In genomic region chr3:27626596-27627118, GRCh38 we compare ENCODE assay signal across 19 cellular contexts.
A peak's percentile ranks its signal among the peaks of the same experiment; 100 is the strongest.
DNase-seq lines count a peak whose midpoint lies in the region; ATAC-seq, FAIRE-seq and TF ChIP-seq lines count a peak whose summit lies in the region.
"Had no signal": no experiment of that assay in that cellular context is flagged by ENCODE, and none has a peak within 500 bp of the region (broad histone marks: within the 10 kb centered on the region; RNA-seq: fewer than 3 reads in every experiment).

No MANE protein-coding gene starts in this region.

- H3K9me3 Mint-ChIP-seq in T-helper 2 cell treated with Interferon-gamma antibody and Interleukin-4, amounts not matched to agents 5 μg/mL and 100 μg/mL, for 36 hours, result no peaks in the 10 kb centered on the region
- no peaks in the 10 kb centered on the region for H3K9me3 Mint-ChIP-seq in T-cell
- H3K9me3 Mint-ChIP-seq in endodermal cell, result no peaks in the 10 kb centered on the region
- no peaks in the 10 kb centered on the region for H3K9me3 Mint-ChIP-seq in osteocyte (ENCODE audit: unreplicated experiment)
- H3K9me3 Mint-ChIP-seq: IgD-negative memory B cell had no signal

- H3K4me1 Mint-ChIP-seq in T-helper 2 cell treated with Interferon-gamma antibody and Interleukin-4, amounts not matched to agents 5 μg/mL and 100 μg/mL, for 36 hours (ENCODE audit: low read depth), result peaks cover 61% of the 10 kb centered on the region
- peaks cover 21 to 59% (median 38%) of the 10 kb centered on the region in 3 donors for H3K4me1 Mint-ChIP-seq in T-cell
- peaks cover 16% of the 10 kb centered on the region for H3K4me1 Mint-ChIP-seq in endodermal cell
- H3K4me1 Mint-ChIP-seq in osteocyte (ENCODE audit: unreplicated experiment), result peaks cover 44% of the 10 kb centered on the region

- H3K36me3 ChIP-seq in endodermal cell (ENCODE audit: control insufficient read depth, insufficient read depth, low read length) (no peaks in the 10 kb centered on the region), parathyroid adenoma (ENCODE audit: control insufficient read depth, insufficient read depth, low read length) (no peaks in the 10 kb centered on the region), pancreas (no peaks in the 10 kb centered on the region)
- H3K36me3 ChIP-seq: Peyer's patch had no signal

- no peaks in the 10 kb centered on the region for H3K79me2 ChIP-seq in parathyroid adenoma

- no peak for TF ChIP-seq CTCF in endodermal cell (conservative IDR thresholded peaks at IDR 0.05)
- no peak for TF ChIP-seq CTCF in parathyroid adenoma (IDR thresholded peaks at IDR 0.05)
- no peak for TF ChIP-seq CTCF in osteocyte (IDR thresholded peaks at IDR 0.05)
- TF ChIP-seq CTCF in pancreas (IDR thresholded peaks at IDR 0.05), result no peak

- DNase-seq in T-helper 2 cell treated with Interferon-gamma antibody and Interleukin-4, amounts not matched to agents 5 μg/mL and 100 μg/mL, for 36 hours (ENCODE audit: low spot score), result no peak
- DNase-seq in T-helper 2 cell (no peak), T-cell (no peak), endodermal cell (no peak), superior temporal gyrus (ENCODE audit: extremely low spot score) (no peak), osteocyte (ENCODE audit: extremely low spot score, unreplicated experiment) (no peak), pancreas (no peak)
- DNase-seq: C1 segment of cervical spinal cord, DMS 273 treated with DMSO at 0.1 percent for 48 hours, EL, H7, NCI-H1417, NCI-H1930, NCI-H2171 treated with DMSO at 0.1 percent for 48 hours, NCI-H510A, Peyer's patch had no signal

- H3K9ac ChIP-seq in endodermal cell (ENCODE audit: extremely low read depth, low read length, poor library complexity, severe bottlenecking) (no peak overlapping the region), parathyroid adenoma (no peak overlapping the region)

- no peak for ATAC-seq in T-cell (replicated peaks in 1 of 4)
- no peak for ATAC-seq in pancreas

- POLR2A ChIA-PET in T-cell (lab: Charles Lee), result no interaction called here

- no peak overlapping the region for H3K4me3 ChIP-seq in endodermal cell (ENCODE audit: low read length)
- no peak overlapping the region for H3K4me3 ChIP-seq in parathyroid adenoma (ENCODE audit: low read depth, low read length)
- no peak overlapping the region for H3K4me3 ChIP-seq in pancreas
- H3K4me3 ChIP-seq: Peyer's patch had no signal

- WGBS in endodermal cell (ENCODE audit: insufficient coverage in 1 of 2, insufficient read length in 1 of 2), 2 experiments, result 93 to 100% methylated on average over 5 to 8 of the region's 8 CpGs
- WGBS in pancreas, 2 donors, result 52 to 59% methylated on average over 8 of the region's 8 CpGs

- intact Hi-C loops in pancreas (cut with DNase I), result no loop called here

- no peak for FAIRE-seq in pancreas (lab: Jason Lieb, UNC)

- H3K27ac ChIP-seq in endodermal cell (ENCODE audit: low read depth, low read length), result no peak overlapping the region
- no peak overlapping the region for H3K27ac ChIP-seq in parathyroid adenoma
- no peak overlapping the region for H3K27ac ChIP-seq in pancreas
- H3K27ac ChIP-seq: 22Rv1, Peyer's patch had no signal

- H2AFZ ChIP-seq in parathyroid adenoma, result peak overlapping the region; percentile 15

- H3K36me3 Mint-ChIP-seq in T-helper 2 cell treated with Interferon-gamma antibody and Interleukin-4, amounts not matched to agents 5 μg/mL and 100 μg/mL, for 36 hours (ENCODE audit: low read depth), result peaks cover 1% of the 10 kb centered on the region
- H3K36me3 Mint-ChIP-seq in T-cell (no peaks in the 10 kb centered on the region), endodermal cell (ENCODE audit: low read depth) (no peaks in the 10 kb centered on the region), osteocyte (ENCODE audit: unreplicated experiment) (no peaks in the 10 kb centered on the region)
- H3K36me3 Mint-ChIP-seq: IgD-negative memory B cell had no signal

- no peaks in the 10 kb centered on the region for H3K27me3 Mint-ChIP-seq in T-helper 2 cell treated with Interferon-gamma antibody and Interleukin-4, amounts not matched to agents 5 μg/mL and 100 μg/mL, for 36 hours (ENCODE audit: low read depth)
- no peaks in the 10 kb centered on the region for H3K27me3 Mint-ChIP-seq in T-cell
- no peaks in the 10 kb centered on the region for H3K27me3 Mint-ChIP-seq in endodermal cell (ENCODE audit: insufficient read depth)
- H3K27me3 Mint-ChIP-seq in osteocyte (ENCODE audit: unreplicated experiment), result no peaks in the 10 kb centered on the region
- H3K27me3 Mint-ChIP-seq: IgD-negative memory B cell had no signal

- H3K27ac Mint-ChIP-seq in T-helper 2 cell treated with Interferon-gamma antibody and Interleukin-4, amounts not matched to agents 5 μg/mL and 100 μg/mL, for 36 hours, result peak overlapping the region; percentile 8
- H3K27ac Mint-ChIP-seq in T-cell, result peak overlapping the region; percentile 28 to 62
- peak overlapping the region; percentile 1 for H3K27ac Mint-ChIP-seq in endodermal cell
- no peak overlapping the region for H3K27ac Mint-ChIP-seq in osteocyte (ENCODE audit: unreplicated experiment)
- H3K27ac Mint-ChIP-seq: IgD-negative memory B cell had no signal

- CTCF ChIA-PET in T-cell (lab: Charles Lee), result interaction anchor here in 1 of 2 donors (0.5 kb wide), 1 partner anchor 40 kb away, joined by 3 read pairs; no protein-coding TSS in a partner anchor

- H3K4me1 ChIP-seq in endodermal cell (ENCODE audit: control insufficient read depth, insufficient read depth, low read length) (no peaks in the 10 kb centered on the region), parathyroid adenoma (no peaks in the 10 kb centered on the region), pancreas (no peaks in the 10 kb centered on the region)

- no peaks in the 10 kb centered on the region for H3K27me3 ChIP-seq in endodermal cell (ENCODE audit: control insufficient read depth, insufficient read depth, low read length, poor library complexity, severe bottlenecking)
- no peaks in the 10 kb centered on the region for H3K27me3 ChIP-seq in parathyroid adenoma (ENCODE audit: control insufficient read depth, insufficient read depth, low read length)
- H3K27me3 ChIP-seq in pancreas, result no peaks in the 10 kb centered on the region
- H3K27me3 ChIP-seq: Peyer's patch had no signal

- H3K4me2 ChIP-seq in parathyroid adenoma (ENCODE audit: low read length), result no peak overlapping the region

- H3K9me3 ChIP-seq in endodermal cell (ENCODE audit: control insufficient read depth, low read length) (no peaks in the 10 kb centered on the region), parathyroid adenoma (ENCODE audit: control insufficient read depth, low read length) (no peaks in the 10 kb centered on the region), pancreas (no peaks in the 10 kb centered on the region)
- H3K9me3 ChIP-seq: Peyer's patch had no signal

- peak overlapping the region; percentile 1 for H3K4me3 Mint-ChIP-seq in T-helper 2 cell treated with Interferon-gamma antibody and Interleukin-4, amounts not matched to agents 5 μg/mL and 100 μg/mL, for 36 hours
- H3K4me3 Mint-ChIP-seq in T-cell (no peak overlapping the region), endodermal cell (no peak overlapping the region), osteocyte (ENCODE audit: unreplicated experiment) (no peak overlapping the region)
- H3K4me3 Mint-ChIP-seq: IgD-negative memory B cell had no signal
